ENCODE assay signal across 10 cellular contexts in the genomic region with DNA sequence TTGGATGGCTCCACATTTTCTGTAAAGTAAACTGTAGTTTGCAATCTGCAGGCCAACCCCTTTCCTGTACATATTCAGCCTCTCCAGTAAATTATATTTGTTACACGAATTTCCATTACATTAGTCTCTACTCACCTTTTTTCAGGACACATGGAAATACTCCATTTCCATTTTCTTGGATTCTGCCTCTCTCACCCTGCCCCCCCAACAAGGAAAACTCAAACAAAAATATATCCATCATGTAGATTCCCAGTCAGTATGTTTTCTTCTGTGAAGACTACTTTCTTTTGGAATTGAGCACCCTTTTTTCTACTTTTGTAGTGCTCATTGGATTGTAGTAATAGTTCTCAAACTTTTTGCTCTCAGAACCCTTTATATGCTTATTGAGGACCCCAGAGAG. TPM values are rescaled to one million over a fixed set of nuclear protein-coding genes. Genes with fewer than 3 reads are reported as not detected.
DNase-seq lines count a peak whose midpoint lies in the region; ATAC-seq and TF ChIP-seq lines count a peak whose summit lies in the region.
"Had no signal": no experiment of that assay in that cellular context is flagged by ENCODE, and none has a peak within 500 bp of the region (broad histone marks: within the 10 kb centered on the region; RNA-seq: fewer than 3 reads in every experiment).

No MANE protein-coding gene starts in this region.

- H3K4me1 ChIP-seq in heart right ventricle (peaks cover 0 to 72% (median 34%) of the 10 kb centered on the region in 9 donors), Peyer's patch (peaks cover 0 to 19% (median 4%) of the 10 kb centered on the region in 4 donors)

- H3K36me3 ChIP-seq in heart right ventricle (no peaks in the 10 kb centered on the region), Peyer's patch (no peaks in the 10 kb centered on the region)

- no peaks in the 10 kb centered on the region for H3K27me3 Mint-ChIP-seq in type B pancreatic cell

- TF ChIP-seq CTCF in heart right ventricle (IDR thresholded peaks at IDR 0.05) (no peak), type B pancreatic cell (conservative IDR thresholded peaks at IDR 0.05) (no peak), Peyer's patch (IDR thresholded peaks at IDR 0.05) (no peak)

- H3K9me3 Mint-ChIP-seq in type B pancreatic cell, result no peaks in the 10 kb centered on the region

- peak overlapping the region; percentile 99 for H3K27ac Mint-ChIP-seq in type B pancreatic cell

- TF ChIP-seq POLR2A in Peyer's patch (IDR thresholded peaks at IDR 0.05), result no peak
- TF ChIP-seq POLR2A in GM18505 (IDR thresholded peaks at IDR 0.05; ENCODE audit: borderline replicate concordance, extremely low read depth, insufficient read depth, insufficient read length), result no peak

- intact Hi-C loops in heart right ventricle (cut with DNase I), result loop anchor here in 3 of 10 donors (5.0 kb wide), 1 partner anchor 34 kb away; no protein-coding TSS in a partner anchor
- intact Hi-C loops in cardiac septum (cut with DNase I), result loop anchor here (5.0 kb wide), 1 partner anchor 74 kb away; the partner anchor contains the start of gene BCAS3

- WGBS in heart right ventricle, 2 donors, result 9 to 19% methylated on average over 1 of the region's 1 CpG

- no peaks in the 10 kb centered on the region for H3K27me3 ChIP-seq in heart right ventricle
- H3K27me3 ChIP-seq in Peyer's patch, result no peaks in the 10 kb centered on the region

- H3K4me3 ChIP-seq in heart right ventricle, result peak overlapping the region in 8 of 10 donors; percentile 77 to 99 (median 95)
- H3K4me3 ChIP-seq in Peyer's patch, result peak overlapping the region in 2 of 4 donors; percentile 87 to 89

- H3K27ac ChIP-seq in heart right ventricle (peak overlapping the region in 4 of 10 donors; percentile 94 to 99 (median 97)), Peyer's patch (no peak overlapping the region)

- peak overlapping the region; percentile 98 for H3K4me3 Mint-ChIP-seq in type B pancreatic cell

- H3K4me1 Mint-ChIP-seq in type B pancreatic cell (ENCODE audit: unreplicated experiment), result peaks cover 40% of the 10 kb centered on the region

- H3K36me3 Mint-ChIP-seq in type B pancreatic cell, result peaks cover 17% of the 10 kb centered on the region

- DNase-seq in heart right ventricle, result no peak
- no peak for DNase-seq in cardiac septum (ENCODE audit: low spot score)
- peak; percentile 7 for DNase-seq in astrocyte of the hippocampus (ENCODE audit: low read depth, low spot score)
- peak; percentile 15 for DNase-seq in medulla oblongata (ENCODE audit: extremely low spot score)
- no peak for DNase-seq in type B pancreatic cell (ENCODE audit: extremely low spot score, unreplicated experiment)
- no peak for DNase-seq in NCI-H226
- DNase-seq in Peyer's patch, result no peak
- DNase-seq: NCI-H1436 treated with DMSO at 0.1 percent for 48 hours had no signal

- no peaks in the 10 kb centered on the region for H3K9me3 ChIP-seq in heart right ventricle
- no peaks in the 10 kb centered on the region for H3K9me3 ChIP-seq in Peyer's patch

- ATAC-seq in heart right ventricle (no peak), GM18505 (IDR thresholded peaks at IDR 0.05; ENCODE audit: unreplicated experiment) (no peak)
- ATAC-seq: left lobe of liver had no signal

RNA-seq across cellular contexts. Expression of gene PPM1D, which starts 2.9 kb away (rescaled TPM):
- total RNA-seq in heart right ventricle, result 10 to 100 TPM in 2 of 10 donors, 1 to 10 TPM in 8; 4.5 to 10.6 (median 7.8) TPM
- 1 to 10 TPM; 3.1 to 4.0 TPM for polyA plus RNA-seq in heart right ventricle
- 6.2 TPM for total RNA-seq in cardiac septum
- 24.1 and 25.4 TPM in 2 replicates for total RNA-seq in type B pancreatic cell (ENCODE audit: low replicate concordance)
- total RNA-seq in Peyer's patch, result 10 to 100 TPM; 12.9 to 17.4 (median 14.3) TPM

Comparison
In these comparisons a context has a peak if more than half of its experiments do, and no peak if none do; other contexts are left out.
1. DNase-seq: peak in astrocyte of the hippocampus (single experiment) and medulla oblongata (single experiment); none in heart right ventricle (0 of 2), cardiac septum (single experiment), type B pancreatic cell (single experiment), NCI-H226 (single experiment) and Peyer's patch (0 of 3).